Comparison of ENCODE assay signal across 15 cellular contexts in genomic region chr10:70761031-70761601, GRCh38. TPM values are rescaled to one million over a fixed set of nuclear protein-coding genes. Genes with fewer than 3 reads are reported as not detected.
DNase-seq lines count a peak whose midpoint lies in the region; ATAC-seq and TF ChIP-seq lines count a peak whose summit lies in the region.
"Had no signal": no experiment of that assay in that cellular context is flagged by ENCODE, and none has a peak within 500 bp of the region (broad histone marks: within the 10 kb centered on the region; RNA-seq: fewer than 3 reads in every experiment).

No MANE protein-coding gene starts in this region.

- no TSS peak for BruUV-seq in IMR-90 (replicated peaks; lab: Mats Ljungman, UMichigan)

- CTCF ChIA-PET in IMR-90 (lab: Yijun Ruan, JAX): interaction anchor here (1.0 kb wide), 1 partner anchor 185 kb away, joined by 4 read pairs; no protein-coding TSS in a partner anchor

- no peaks in the 10 kb centered on the region for H3K79me1 ChIP-seq in IMR-90 (ENCODE audit: low read depth in 1 of 2, low read length in 2 of 2)

- no peak overlapping the region for H2BK5ac ChIP-seq in IMR-90 (ENCODE audit: low read depth, low read length, poor library complexity, severe bottlenecking)

- H3K9me1 ChIP-seq in IMR-90 (ENCODE audit: insufficient read depth, low read length): no peaks in the 10 kb centered on the region

- H3K27ac Mint-ChIP-seq in chondrocyte (ENCODE audit: unreplicated experiment): no peak overlapping the region
- H3K27ac Mint-ChIP-seq: CD4-positive, CD25-positive, alpha-beta regulatory T cell had no signal

- TF ChIP-seq CTCF in AG10803 (conservative IDR thresholded peaks at IDR 0.05; ENCODE audit: low read length): peak; percentile 34
- peak; percentile 25; the same call in 1 of the 2 replicates for TF ChIP-seq CTCF in IMR-90 (conservative IDR thresholded peaks at IDR 0.05; ENCODE audit: low read depth, low read length)
- peak; percentile 68 for TF ChIP-seq CTCF in chondrocyte (IDR thresholded peaks at IDR 0.05)
- no peak for TF ChIP-seq CTCF in lower lobe of right lung (IDR thresholded peaks at IDR 0.05)

- 0 out of 2 replicates have a peak, but pooled peaks have one; percentile 44 for ATAC-seq in IMR-90 (ENCODE audit: low read depth)
- no peak for ATAC-seq in lower lobe of right lung
- no peak for ATAC-seq in HG03097 (IDR thresholded peaks at IDR 0.05; ENCODE audit: low FRiP score, unreplicated experiment)
- ATAC-seq in GM18870 (IDR thresholded peaks at IDR 0.05; ENCODE audit: unreplicated experiment): no peak
- no peak for ATAC-seq in left colon
- ATAC-seq: pancreas had no signal

- WGBS in IMR-90 (ENCODE audit: extremely low coverage in 2 of 2, insufficient read length in 1 of 2), 2 experiments: 60% methylated on average over 1 of the region's 7 CpGs; no CpG with 5 or more reads in 1 of the 2 experiments

- H3K23ac ChIP-seq in IMR-90 (ENCODE audit: low read depth, low read length): no peak overlapping the region

- in situ Hi-C loops in IMR-90 (cut with MboI; ENCODE audit: low sequenced_read_pairs): loop anchor here (5.0 kb wide), 2 partner anchors 214 to 299 kb away; no protein-coding TSS in a partner anchor

- H3K27ac ChIP-seq in IMR-90 (ENCODE audit: insufficient read depth, low read length) (no peak overlapping the region), lower lobe of right lung (no peak overlapping the region)
- H3K27ac ChIP-seq: pancreas, thoracic aorta had no signal

- H2AFZ ChIP-seq in IMR-90 (replicated peaks; ENCODE audit: low read length, poor library complexity): no peak overlapping the region

- H3K9me3 ChIP-seq in IMR-90 (ENCODE audit: control insufficient read depth, insufficient read depth, low read length) (peaks cover 4% of the 10 kb centered on the region; the same call in 1 of the 2 replicates), lower lobe of right lung (peaks cover 4% of the 10 kb centered on the region)
- H3K9me3 ChIP-seq: pancreas, thoracic aorta had no signal

- H2BK20ac ChIP-seq in IMR-90 (ENCODE audit: low read depth, low read length): no peak overlapping the region

- no peak overlapping the region for H4K91ac ChIP-seq in IMR-90 (ENCODE audit: insufficient read depth, low read depth, low read length)

- intact Hi-C loops in IMR-90 (cut with micrococcal nuclease): no loop called here
- intact Hi-C loops in lower lobe of right lung (cut with DNase I): no loop called here
- intact Hi-C loops in left colon (cut with DNase I, micrococcal nuclease): no loop called here

- H3K36me3 Mint-ChIP-seq in chondrocyte (ENCODE audit: low read depth): no peaks in the 10 kb centered on the region
- H3K36me3 Mint-ChIP-seq: CD4-positive, CD25-positive, alpha-beta regulatory T cell had no signal

- no peak overlapping the region for H3K4me2 ChIP-seq in IMR-90 (ENCODE audit: low read depth, low read length)

- no peak overlapping the region for H2BK120ac ChIP-seq in IMR-90 (ENCODE audit: low read depth, low read length)

- no peak overlapping the region for H4K5ac ChIP-seq in IMR-90 (ENCODE audit: low read depth, low read length)

- H3K4me1 ChIP-seq in IMR-90 (ENCODE audit: control insufficient read depth, insufficient read depth, low read length): no peaks in the 10 kb centered on the region
- H3K4me1 ChIP-seq in lower lobe of right lung: peaks cover 5% of the 10 kb centered on the region
- H3K4me1 ChIP-seq: pancreas had no signal

- no peak overlapping the region for H3K18ac ChIP-seq in IMR-90 (ENCODE audit: low read depth, low read length)

- peaks cover 17% of the 10 kb centered on the region for H3K4me1 Mint-ChIP-seq in chondrocyte (ENCODE audit: low read depth)

- no peak overlapping the region for H4K8ac ChIP-seq in IMR-90 (ENCODE audit: low read depth in 2 of 2, low read length in 2 of 2)

- no peak overlapping the region for H3K9ac ChIP-seq in IMR-90 (ENCODE audit: low read depth, low read length)

- dilution Hi-C loops in IMR-90 (cut with HindIII; ENCODE audit: low sequenced_read_pairs, unreplicated experiment): no loop called here

- no peak overlapping the region for H3K14ac ChIP-seq in IMR-90 (replicated peaks; ENCODE audit: low read depth, low read length)

- no peak overlapping the region for H3K4ac ChIP-seq in IMR-90 (ENCODE audit: low read depth, low read length)

- no peak overlapping the region for H2AK5ac ChIP-seq in IMR-90 (ENCODE audit: low read depth, low read length)

- no peaks in the 10 kb centered on the region for H4K20me1 ChIP-seq in IMR-90 (ENCODE audit: insufficient read depth, low read length)

- H2BK15ac ChIP-seq in IMR-90 (ENCODE audit: low read depth, low read length): no peak overlapping the region

- no peaks in the 10 kb centered on the region for H3K27me3 Mint-ChIP-seq in chondrocyte (ENCODE audit: low read depth)

- peak; percentile 25 for DNase-seq in AG10803 (ENCODE audit: low read depth)
- no peak for DNase-seq in IMR-90
- peak; percentile 72 for DNase-seq in chondrocyte (ENCODE audit: low spot score)
- DNase-seq in lower lobe of right lung: peak; percentile 41
- DNase-seq in SKM-1 (lab: John Stamatoyannopoulos, UW; ENCODE audit: unreplicated experiment): no peak
- DNase-seq in left colon: no peak
- DNase-seq: amniotic stem cell; CD4-positive, CD25-positive, alpha-beta regulatory T cell; erythroblast; NCI-H1436 treated with DMSO at 0.1 percent for 48 hours had no signal

- no peak overlapping the region for H3K56ac ChIP-seq in IMR-90 (ENCODE audit: extremely low read depth, insufficient read depth, low read length)

- no peak for TF ChIP-seq POLR2A in IMR-90 (IDR thresholded peaks at IDR 0.05; ENCODE audit: low read depth, low read length)

- no peaks in the 10 kb centered on the region for H3K9me3 Mint-ChIP-seq in chondrocyte (ENCODE audit: low read depth)

- H3K27me3 ChIP-seq in IMR-90 (ENCODE audit: control insufficient read depth, insufficient read depth, low read length): peaks cover 35% of the 10 kb centered on the region
- no peaks in the 10 kb centered on the region for H3K27me3 ChIP-seq in lower lobe of right lung (ENCODE audit: low read depth)
- H3K27me3 ChIP-seq: pancreas had no signal

- H3K4me3 Mint-ChIP-seq in chondrocyte (ENCODE audit: unreplicated experiment): no peak overlapping the region
- H3K4me3 Mint-ChIP-seq: CD4-positive, CD25-positive, alpha-beta regulatory T cell had no signal

- no peak overlapping the region for H2AK9ac ChIP-seq in IMR-90 (replicated peaks; ENCODE audit: low read depth, low read length, poor library complexity)

- H3K4me3 ChIP-seq in AG10803 (ENCODE audit: low read length): no peak overlapping the region
- H3K4me3 ChIP-seq in IMR-90 (ENCODE audit: insufficient read depth, low read depth, low read length): no peak overlapping the region
- no peak overlapping the region for H3K4me3 ChIP-seq in lower lobe of right lung
- H3K4me3 ChIP-seq: pancreas, thoracic aorta had no signal

- peak; percentile 36 for TF ChIP-seq RAD21 in IMR-90 (IDR thresholded peaks at IDR 0.05; ENCODE audit: low read length)

- H3K36me3 ChIP-seq in IMR-90 (ENCODE audit: control insufficient read depth, insufficient read depth, low read length): no peaks in the 10 kb centered on the region
- no peaks in the 10 kb centered on the region for H3K36me3 ChIP-seq in lower lobe of right lung
- H3K36me3 ChIP-seq: pancreas, thoracic aorta had no signal

- POLR2A ChIA-PET in IMR-90 (lab: Charles Lee; ENCODE audit: unreplicated experiment): no interaction called here

TF ChIP-seq in IMR-90, 13 proteins besides CTCF, POLR2A, EP300 and RAD21:
- no peak for TF ChIP-seq NFE2L2 (IDR thresholded peaks at IDR 0.05; ENCODE audit: low read depth, low read length)
- peak; percentile 21; the same call in 1 of the 2 replicates for TF ChIP-seq SMC3 (IDR thresholded peaks at IDR 0.05; ENCODE audit: low read depth, low read length)
- TF ChIP-seq BHLHE40 (IDR thresholded peaks at IDR 0.05; ENCODE audit: low read depth, low read length): no peak

RNA-seq across cellular contexts. Expression of gene TBATA, which starts 24.1 kb away (rescaled TPM):
- not detected in 2 replicates for total RNA-seq in IMR-90 (2012; rRNA removed)
- polyA plus RNA-seq in IMR-90 (2012; rRNA removed): not detected in 2 replicates
- polyA plus RNA-seq in IMR-90 (2012; cell fraction: cytosol; rRNA removed): not detected in 2 replicates
- not detected in 2 replicates for polyA plus RNA-seq in IMR-90 (2012; cell fraction: nucleus; rRNA removed; ENCODE audit: low replicate concordance)
- total RNA-seq in chondrocyte: not detected in 3 replicates
- not detected for total RNA-seq in lower lobe of right lung
- not detected for total RNA-seq in left colon
- total RNA-seq: CD4-positive, CD25-positive, alpha-beta regulatory T cell; OCI-LY7; pancreas; thoracic aorta had no signal
- polyA plus RNA-seq: CD4-positive, CD25-positive, alpha-beta regulatory T cell; pancreas had no signal

RNA-seq across cellular contexts. Expression of gene SGPL1, which starts 54.6 kb away (rescaled TPM):
- total RNA-seq in IMR-90 (2012; rRNA removed): 26.7 and 27.5 TPM in 2 replicates
- 9.4 and 12.2 TPM in 2 replicates for polyA plus RNA-seq in IMR-90 (2012; rRNA removed)
- 6.0 and 7.9 TPM in 2 replicates for polyA plus RNA-seq in IMR-90 (2012; cell fraction: cytosol; rRNA removed)
- 8.9 and 27.3 TPM in 2 replicates for polyA plus RNA-seq in IMR-90 (2012; cell fraction: nucleus; rRNA removed; ENCODE audit: low replicate concordance)
- total RNA-seq in chondrocyte: 44.2 to 71.8 TPM (median 60.5 TPM) in 3 replicates
- 41.2 TPM for total RNA-seq in lower lobe of right lung
- total RNA-seq in left colon: 10 to 100 TPM; 68.8 to 82.2 TPM

Comparison
In these comparisons a context has a peak if more than half of its experiments do, and no peak if none do; other contexts are left out.
1. DNase-seq: peak in AG10803 (single experiment), chondrocyte (single experiment) and lower lobe of right lung (single experiment); none in IMR-90 (single experiment), SKM-1 (single experiment) and left colon (0 of 2).